26 cellular contexts compared by ENCODE assay signal in genomic region chr11:105670811-105671210, GRCh38.
DNase-seq lines count a peak whose midpoint lies in the region; ATAC-seq and TF ChIP-seq lines count a peak whose summit lies in the region.
"Had no signal": no experiment of that assay in that cellular context is flagged by ENCODE, and none has a peak within 500 bp of the region (broad histone marks: within the 10 kb centered on the region; RNA-seq: fewer than 3 reads in every experiment).

No MANE protein-coding gene starts in this region.

- no peaks in the 10 kb centered on the region for H3K4me1 Mint-ChIP-seq in activated CD4-positive, alpha-beta T cell treated with anti-CD3 and anti-CD28 coated beads for 36 hours
- no peaks in the 10 kb centered on the region for H3K4me1 Mint-ChIP-seq in T-helper 2 cell treated with Interferon-gamma antibody and Interleukin-4, amounts not matched to agents 5 μg/mL and 100 μg/mL, for 36 hours (ENCODE audit: low read depth)
- H3K4me1 Mint-ChIP-seq: B cell, neural progenitor cell had no signal

- no peak for TF ChIP-seq CTCF in choroid plexus epithelial cell (conservative IDR thresholded peaks at IDR 0.05; ENCODE audit: low read depth, low read length)

- no peaks in the 10 kb centered on the region for H3K27me3 Mint-ChIP-seq in activated CD4-positive, alpha-beta T cell treated with anti-CD3 and anti-CD28 coated beads for 36 hours
- no peaks in the 10 kb centered on the region for H3K27me3 Mint-ChIP-seq in T-helper 2 cell treated with Interferon-gamma antibody and Interleukin-4, amounts not matched to agents 5 μg/mL and 100 μg/mL, for 36 hours (ENCODE audit: low read depth)
- H3K27me3 Mint-ChIP-seq: activated T-cell treated with anti-CD3 and anti-CD28 coated beads, Interleukin-2, amount 50 U/mL, for 24 hours; B cell; progenitor cell of endocrine pancreas had no signal

- H3K9me3 Mint-ChIP-seq in activated CD4-positive, alpha-beta T cell treated with anti-CD3 and anti-CD28 coated beads for 36 hours (ENCODE audit: low read depth), result peaks cover 2% of the 10 kb centered on the region
- no peaks in the 10 kb centered on the region for H3K9me3 Mint-ChIP-seq in T-helper 2 cell treated with Interferon-gamma antibody and Interleukin-4, amounts not matched to agents 5 μg/mL and 100 μg/mL, for 36 hours
- H3K9me3 Mint-ChIP-seq: neural progenitor cell had no signal

- H3K36me3 Mint-ChIP-seq in activated CD4-positive, alpha-beta T cell treated with anti-CD3 and anti-CD28 coated beads for 36 hours (ENCODE audit: low read depth), result no peaks in the 10 kb centered on the region
- no peaks in the 10 kb centered on the region for H3K36me3 Mint-ChIP-seq in T-helper 2 cell treated with Interferon-gamma antibody and Interleukin-4, amounts not matched to agents 5 μg/mL and 100 μg/mL, for 36 hours (ENCODE audit: low read depth)
- H3K36me3 Mint-ChIP-seq: neural progenitor cell had no signal

- no peak overlapping the region for H3K4me3 ChIP-seq in choroid plexus epithelial cell (ENCODE audit: low read depth, low read length)
- H3K4me3 ChIP-seq: A549, adrenal gland, cardiac muscle cell, GM12878, neural progenitor cell had no signal

- no peak overlapping the region for H3K4me3 Mint-ChIP-seq in activated CD4-positive, alpha-beta T cell treated with anti-CD3 and anti-CD28 coated beads for 36 hours
- no peak overlapping the region for H3K4me3 Mint-ChIP-seq in T-helper 2 cell treated with Interferon-gamma antibody and Interleukin-4, amounts not matched to agents 5 μg/mL and 100 μg/mL, for 36 hours
- H3K4me3 Mint-ChIP-seq: activated T-cell treated with anti-CD3 and anti-CD28 coated beads, Interleukin-2, amount 50 U/mL, for 24 hours; B cell; neural progenitor cell had no signal

- intact Hi-C loops in activated CD4-positive, alpha-beta T cell treated with anti-CD3 and anti-CD28 coated beads for 36 hours (cut with DNase I, micrococcal nuclease), result no loop called here

- H3K27ac Mint-ChIP-seq in activated CD4-positive, alpha-beta T cell treated with anti-CD3 and anti-CD28 coated beads for 36 hours, result no peak overlapping the region
- H3K27ac Mint-ChIP-seq in T-helper 2 cell treated with Interferon-gamma antibody and Interleukin-4, amounts not matched to agents 5 μg/mL and 100 μg/mL, for 36 hours, result no peak overlapping the region
- H3K27ac Mint-ChIP-seq: activated T-cell treated with anti-CD3 and anti-CD28 coated beads, Interleukin-2, amount 50 U/mL, for 24 hours; B cell; neural progenitor cell; progenitor cell of endocrine pancreas had no signal

- ATAC-seq in activated CD4-positive, alpha-beta T cell treated with anti-CD3 and anti-CD28 coated beads for 36 hours, result no peak
- ATAC-seq in HG03432 (IDR thresholded peaks at IDR 0.05; ENCODE audit: unreplicated experiment), result no peak
- no peak for ATAC-seq in activated CD4-positive, CD25-positive, alpha-beta regulatory T cell treated with anti-CD3 and anti-CD28 coated beads, Interleukin-2, amount 50 U/mL, for 24 hours
- ATAC-seq: A549, GM12878 had no signal

- peak; percentile 6 for DNase-seq in activated CD4-positive, alpha-beta T cell treated with anti-CD3 and anti-CD28 coated beads for 36 hours
- no peak for DNase-seq in activated CD4-positive, alpha-beta T cell treated with anti-CD3 and anti-CD28 coated beads, Interleukin-2, amount 50 U/mL, for 4 hours
- peak; percentile 33 for DNase-seq in MV-4-11 (lab: John Stamatoyannopoulos, UW)
- DNase-seq in choroid plexus epithelial cell (ENCODE audit: low read depth), result peak; percentile 3
- DNase-seq in renal cortical epithelial cell (ENCODE audit: low read depth), result peak; percentile 7
- no peak for DNase-seq in T-helper 2 cell treated with Interferon-gamma antibody and Interleukin-4, amounts not matched to agents 5 μg/mL and 100 μg/mL, for 36 hours (ENCODE audit: low spot score)
- DNase-seq: activated CD8-positive, alpha-beta memory T cell treated with anti-CD3 and anti-CD28 coated beads for 24 hours; activated T-cell treated with anti-CD3 and anti-CD28 coated beads, Interleukin-2, amount 50 U/mL, for 24 hours; adrenal gland; DMS79 treated with DMSO at 0.1 percent for 48 hours; Kasumi-1; NCI-H1105; NCI-H1930; NCI-H2227 treated with DMSO at 0.1 percent for 48 hours; NCI-H774; Right ventricle myocardium superior; SW 1271; trophoblast cell had no signal

- CTCF ChIA-PET in activated CD4-positive, alpha-beta T cell treated with anti-CD3 and anti-CD28 coated beads for 36 hours (lab: Charles Lee), result no interaction called here

- POLR2A ChIA-PET in activated CD4-positive, alpha-beta T cell treated with anti-CD3 and anti-CD28 coated beads for 36 hours (lab: Charles Lee), result no interaction called here

Comparison
In these comparisons a context has a peak if more than half of its experiments do, and no peak if none do; other contexts are left out.
1. DNase-seq: peak in activated CD4-positive, alpha-beta T cell treated with anti-CD3 and anti-CD28 coated beads for 36 hours (single experiment), MV-4-11 (single experiment), choroid plexus epithelial cell (single experiment) and renal cortical epithelial cell (single experiment); none in activated CD4-positive, alpha-beta T cell treated with anti-CD3 and anti-CD28 coated beads, Interleukin-2, amount 50 U/mL, for 4 hours (0 of 2) and T-helper 2 cell treated with Interferon-gamma antibody and Interleukin-4, amounts not matched to agents 5 μg/mL and 100 μg/mL, for 36 hours (single experiment).